In the genomic region with DNA sequence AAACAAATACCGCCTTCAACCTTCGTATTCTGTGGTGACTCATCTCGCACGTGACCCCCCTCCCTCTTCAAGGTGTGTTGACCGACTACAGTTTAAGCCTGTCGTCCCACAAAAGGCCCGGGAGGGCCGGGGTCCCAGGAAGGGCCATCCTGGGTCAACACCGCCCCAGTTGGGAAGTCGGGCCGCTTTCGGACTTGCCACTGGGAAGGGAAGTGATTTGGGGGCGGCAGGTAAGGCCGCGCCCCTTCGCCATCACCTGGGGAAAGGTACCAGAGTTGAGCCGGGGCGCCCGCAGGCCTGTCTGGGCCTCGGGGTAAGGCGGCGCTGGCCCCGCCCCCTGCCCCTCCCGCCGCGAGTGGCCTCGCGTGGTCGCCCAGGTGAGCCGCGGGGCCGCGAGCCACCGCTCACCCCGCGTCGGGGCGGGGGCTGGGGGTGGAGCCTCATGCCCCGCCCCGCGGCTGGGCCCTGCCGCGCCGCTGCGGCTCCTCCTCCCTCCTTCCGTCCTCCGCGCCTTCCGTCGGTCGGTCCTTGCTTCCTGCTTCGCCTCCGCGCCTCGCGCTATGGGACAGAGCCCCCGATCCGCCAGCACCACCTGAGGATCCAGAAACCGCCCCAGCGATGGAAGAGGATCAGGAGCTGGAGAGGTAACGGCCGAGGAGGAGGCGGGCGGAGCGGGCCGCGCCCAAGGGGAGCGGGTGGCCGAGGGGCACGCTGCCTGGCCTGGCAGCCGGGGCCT, we compare ENCODE assay signal across 8 cellular contexts. TPM values are rescaled to one million over a fixed set of nuclear protein-coding genes. Genes with fewer than 3 reads are reported as not detected.
DNase-seq lines count a peak whose midpoint lies in the region; ATAC-seq and TF ChIP-seq lines count a peak whose summit lies in the region.

A gene with protein sequence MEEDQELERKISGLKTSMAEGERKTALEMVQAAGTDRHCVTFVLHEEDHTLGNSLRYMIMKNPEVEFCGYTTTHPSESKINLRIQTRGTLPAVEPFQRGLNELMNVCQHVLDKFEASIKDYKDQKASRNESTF (plus strand): TSS at position 527 of the 736 bp plus-strand sequence. CDS start 92 bp downstream, at position 619.

- H3K9me3 Mint-ChIP-seq in endothelial cell (ENCODE audit: unreplicated experiment) (no peaks in the 10 kb centered on the region), mesothelial cell of epicardium (no peaks in the 10 kb centered on the region)

- H3K27ac ChIP-seq in HL-60 (replicated peaks) (peak within 1 kb of the TSS; percentile 90), OCI-LY1 (ENCODE audit: low read depth, low read length, poor library complexity, severe bottlenecking) (peak within 1 kb of the TSS; percentile 84)

- peaks cover 19% of the 10 kb centered on the region for H3K27me3 Mint-ChIP-seq in endothelial cell (ENCODE audit: unreplicated experiment)
- H3K27me3 Mint-ChIP-seq in mesothelial cell of epicardium (ENCODE audit: low read depth), result no peaks in the 10 kb centered on the region

- TF ChIP-seq CTCF in HL-60 (IDR thresholded peaks at IDR 0.05; ENCODE audit: insufficient read depth, low read length) (no peak), OCI-LY1 (IDR thresholded peaks at IDR 0.05; ENCODE audit: low read length) (no peak), endothelial cell (IDR thresholded peaks at IDR 0.05; ENCODE audit: unreplicated experiment) (no peak), mesothelial cell of epicardium (IDR thresholded peaks at IDR 0.05; ENCODE audit: unreplicated experiment) (no peak)

- 0 out of 2 replicates have a peak within 1 kb of the TSS, but pooled peaks have one; percentile 22 for H2AFZ ChIP-seq in OCI-LY1 (ENCODE audit: low read length)

- H3K36me3 ChIP-seq in OCI-LY1 (ENCODE audit: insufficient read depth, low read length), result peaks cover 37% of the 10 kb centered on the region

- DNase-seq in COLO668 (lab: John Stamatoyannopoulos, UW; ENCODE audit: unreplicated experiment), result peak; percentile 100
- DNase-seq in HL-60 (ENCODE audit: low read depth in 1 of 2, low spot score in 1 of 2), result peak; percentile 72 to 79
- peak; percentile 84 for DNase-seq in activated CD8-positive, alpha-beta memory T cell treated with anti-CD3 and anti-CD28 coated beads, Interleukin-2, amount 50 U/mL, for 4 hours
- DNase-seq in endothelial cell (ENCODE audit: low spot score), result peak; percentile 66
- DNase-seq in mesothelial cell of epicardium (ENCODE audit: low spot score in 2 of 2, unreplicated experiment in 2 of 2), result peak; percentile 69 to 76
- DNase-seq in stimulated activated CD8-positive, alpha-beta memory T cell treated with anti-CD3 and anti-CD28 coated beads, Interleukin-15, amount 100 ng/mL, for 48 hours (ENCODE audit: low read depth in 2 of 2), result peak; percentile 61 to 75

- no peaks in the 10 kb centered on the region for H3F3A ChIP-seq in OCI-LY1 (ENCODE audit: insufficient read depth, low read length)

- no peaks in the 10 kb centered on the region for H3K9me2 ChIP-seq in OCI-LY1 (ENCODE audit: low read depth, low read length)

- peak within 1 kb of the TSS; percentile 87 for H3K4me3 ChIP-seq in HL-60 (replicated peaks; ENCODE audit: insufficient read depth, low read length)
- H3K4me3 ChIP-seq in OCI-LY1 (ENCODE audit: low read depth, low read length, poor library complexity, severe bottlenecking), result peak within 1 kb of the TSS; percentile 99

- peaks cover 32% of the 10 kb centered on the region for H3K4me1 ChIP-seq in OCI-LY1 (ENCODE audit: insufficient read depth, low read length, severe bottlenecking)

- H3K4me3 Mint-ChIP-seq in endothelial cell (ENCODE audit: unreplicated experiment) (peak within 1 kb of the TSS; percentile 95), mesothelial cell of epicardium (peak within 1 kb of the TSS; percentile 94)

- no peaks in the 10 kb centered on the region for H3K27me3 ChIP-seq in HL-60 (ENCODE audit: insufficient read depth, poor library complexity, severe bottlenecking)
- H3K27me3 ChIP-seq in OCI-LY1 (ENCODE audit: insufficient read depth, low read length), result no peaks in the 10 kb centered on the region

- H3K36me3 Mint-ChIP-seq in endothelial cell (ENCODE audit: low read depth, unreplicated experiment), result peaks cover 12% of the 10 kb centered on the region
- H3K36me3 Mint-ChIP-seq in mesothelial cell of epicardium, result peaks cover 17% of the 10 kb centered on the region

- H3K4me1 Mint-ChIP-seq in endothelial cell (ENCODE audit: unreplicated experiment), result peaks cover 57% of the 10 kb centered on the region
- peaks cover 49% of the 10 kb centered on the region for H3K4me1 Mint-ChIP-seq in mesothelial cell of epicardium

- H3K4me2 ChIP-seq in OCI-LY1 (ENCODE audit: low read length), result peak within 1 kb of the TSS; percentile 98

- H3K27ac Mint-ChIP-seq in endothelial cell (ENCODE audit: unreplicated experiment), result peak within 1 kb of the TSS; percentile 88
- peak within 1 kb of the TSS; percentile 98 for H3K27ac Mint-ChIP-seq in mesothelial cell of epicardium

- peak; percentile 52 for ATAC-seq in GM19463 (IDR thresholded peaks at IDR 0.05; ENCODE audit: unreplicated experiment)

- peak within 1 kb of the TSS; percentile 98 for H3K9ac ChIP-seq in OCI-LY1 (ENCODE audit: low read length)

- no peaks in the 10 kb centered on the region for H4K20me1 ChIP-seq in OCI-LY1 (ENCODE audit: insufficient read depth, low read length)

- peaks cover 53% of the 10 kb centered on the region for H3K79me2 ChIP-seq in OCI-LY1 (ENCODE audit: insufficient read depth, low read length)

- no peaks in the 10 kb centered on the region for H3K9me3 ChIP-seq in OCI-LY1 (ENCODE audit: low read length)

RNA-seq across cellular contexts. Expression of the gene that starts here (rescaled TPM):
- total RNA-seq in endothelial cell (ENCODE audit: unreplicated experiment) (167 TPM), mesothelial cell of epicardium (119 to 120 TPM (median 120 TPM) in 3 replicates)

Comparison
In these comparisons a context has a peak if more than half of its experiments do, and no peak if none do; other contexts are left out.
1. Peak in every context shown above with its lines: DNase-seq, ATAC-seq, H3K4me3 ChIP-seq and H3K27ac ChIP-seq.